In genomic region chr3:141894524-141895176, GRCh38 we compare ENCODE assay signal across 13 cellular contexts. TPM values are rescaled to one million over a fixed set of nuclear protein-coding genes. Genes with fewer than 3 reads are reported as not detected.
DNase-seq lines count a peak whose midpoint lies in the region; ATAC-seq and TF ChIP-seq lines count a peak whose summit lies in the region.
"Had no signal": no experiment of that assay in that cellular context is flagged by ENCODE, and none has a peak within 500 bp of the region (broad histone marks: within the 10 kb centered on the region; RNA-seq: fewer than 3 reads in every experiment).

No MANE protein-coding gene starts in this region.

- peaks cover 31% of the 10 kb centered on the region for H3K36me3 Mint-ChIP-seq in CD8-positive, alpha-beta T cell
- peaks cover 36% of the 10 kb centered on the region for H3K36me3 Mint-ChIP-seq in CD4-positive, alpha-beta T cell (ENCODE audit: low read depth)

- peaks cover 2% of the 10 kb centered on the region for H3K9me3 Mint-ChIP-seq in CD8-positive, alpha-beta T cell
- no peaks in the 10 kb centered on the region for H3K9me3 Mint-ChIP-seq in CD4-positive, alpha-beta T cell

- no peaks in the 10 kb centered on the region for H3K36me3 ChIP-seq in CD8-positive, alpha-beta T cell (ENCODE audit: insufficient read depth, low read length)
- H3K36me3 ChIP-seq in tibial artery: peaks cover 0 to 5% (median 0%) of the 10 kb centered on the region in 3 donors

- in situ Hi-C loops in astrocyte of the cerebellum (cut with HindIII; ENCODE audit: low sequenced_read_pairs): loop anchor here (25.0 kb wide), 1 partner anchor 307 kb away; no protein-coding TSS in a partner anchor

- H3K4me1 Mint-ChIP-seq in CD8-positive, alpha-beta T cell (ENCODE audit: low read depth): peaks cover 17% of the 10 kb centered on the region
- H3K4me1 Mint-ChIP-seq in CD4-positive, alpha-beta T cell (ENCODE audit: low read depth): peaks cover 26% of the 10 kb centered on the region

- no peak overlapping the region for H3K4me3 Mint-ChIP-seq in CD8-positive, alpha-beta T cell
- no peak overlapping the region for H3K4me3 Mint-ChIP-seq in CD4-positive, alpha-beta T cell
- H3K4me3 Mint-ChIP-seq: naive thymus-derived CD8-positive, alpha-beta T cell had no signal

- intact Hi-C loops in CD8-positive, alpha-beta T cell (cut with DNase I, micrococcal nuclease): no loop called here
- intact Hi-C loops in CD4-positive, alpha-beta T cell (cut with DNase I, micrococcal nuclease): no loop called here
- intact Hi-C loops in tibial artery (cut with DNase I; ENCODE audit: low total_unique reads): no loop called here

- no peaks in the 10 kb centered on the region for H3K4me1 ChIP-seq in CD8-positive, alpha-beta T cell (ENCODE audit: insufficient read depth, low read length)
- H3K4me1 ChIP-seq in tibial artery: peaks cover 0 to 6% (median 0%) of the 10 kb centered on the region in 4 donors

- no peak overlapping the region for H3K4me3 ChIP-seq in astrocyte of the cerebellum (ENCODE audit: low read depth, low read length)
- H3K4me3 ChIP-seq in CD8-positive, alpha-beta T cell (ENCODE audit: low read depth, low read length): no peak overlapping the region
- no peak overlapping the region for H3K4me3 ChIP-seq in tibial artery

- no peaks in the 10 kb centered on the region for H3K27me3 ChIP-seq in CD8-positive, alpha-beta T cell (ENCODE audit: insufficient read depth, low read length)
- H3K27me3 ChIP-seq in CD4-positive, alpha-beta T cell (ENCODE audit: control insufficient read depth, insufficient read depth, low read length): no peaks in the 10 kb centered on the region
- no peaks in the 10 kb centered on the region for H3K27me3 ChIP-seq in tibial artery

- TF ChIP-seq CTCF in AG09319 (IDR thresholded peaks at IDR 0.05; ENCODE audit: low read depth, low read length): no peak
- TF ChIP-seq CTCF in astrocyte of the cerebellum (IDR thresholded peaks at IDR 0.05; ENCODE audit: low read depth, low read length, missing control alignments): no peak
- no peak for TF ChIP-seq CTCF in CD8-positive, alpha-beta T cell (IDR thresholded peaks at IDR 0.05)
- no peak for TF ChIP-seq CTCF in CD4-positive, alpha-beta T cell (IDR thresholded peaks at IDR 0.05)
- no peak for TF ChIP-seq CTCF in tibial artery (IDR thresholded peaks at IDR 0.05)

- POLR2A ChIA-PET in CD8-positive, alpha-beta T cell (lab: Charles Lee): interaction anchor here (1.0 kb wide), 1 partner anchor 18 kb away, joined by 4 read pairs; the partner anchor contains the start of gene ATP1B3
- POLR2A ChIA-PET in CD4-positive, alpha-beta T cell (lab: Charles Lee): no interaction called here

- H3K27me3 Mint-ChIP-seq in CD8-positive, alpha-beta T cell (ENCODE audit: low read depth): no peaks in the 10 kb centered on the region
- no peaks in the 10 kb centered on the region for H3K27me3 Mint-ChIP-seq in CD4-positive, alpha-beta T cell
- H3K27me3 Mint-ChIP-seq: naive thymus-derived CD8-positive, alpha-beta T cell had no signal

- no peaks in the 10 kb centered on the region for H3K9me3 ChIP-seq in CD8-positive, alpha-beta T cell (ENCODE audit: low read length)
- H3K9me3 ChIP-seq in CD4-positive, alpha-beta T cell (ENCODE audit: control insufficient read depth, low read length): peaks cover under 1% of the 10 kb centered on the region
- no peaks in the 10 kb centered on the region for H3K9me3 ChIP-seq in tibial artery

- peak; percentile 61 for DNase-seq in AG09319 (ENCODE audit: extremely low read depth, low read depth)
- peak; percentile 44 for DNase-seq in LoVo (ENCODE audit: low spot score)
- peak; percentile 49 for DNase-seq in astrocyte of the cerebellum (ENCODE audit: low read depth)
- DNase-seq in kidney tubule cell (ENCODE audit: low spot score): peak; percentile 53
- no peak for DNase-seq in CD8-positive, alpha-beta T cell
- no peak for DNase-seq in CD4-positive, alpha-beta T cell
- no peak for DNase-seq in NCI-H446 treated with DMSO at 0.1 percent for 48 hours (lab: John Stamatoyannopoulos, UW)
- no peak for DNase-seq in tibial artery
- DNase-seq: cerebellar nuclear complex; COR-L47; naive thymus-derived CD8-positive, alpha-beta T cell; NCI-H526 treated with DMSO at 0.1 percent for 48 hours; T-helper 2 cell had no signal

- H3K27ac ChIP-seq in CD8-positive, alpha-beta T cell (ENCODE audit: low read depth, low read length): no peak overlapping the region
- H3K27ac ChIP-seq in CD4-positive, alpha-beta T cell (ENCODE audit: low read depth, low read length): no peak overlapping the region
- H3K27ac ChIP-seq in tibial artery: no peak overlapping the region

- no peak overlapping the region for H3K27ac Mint-ChIP-seq in CD8-positive, alpha-beta T cell
- H3K27ac Mint-ChIP-seq in CD4-positive, alpha-beta T cell: no peak overlapping the region
- H3K27ac Mint-ChIP-seq: naive thymus-derived CD8-positive, alpha-beta T cell had no signal

- no peak for ATAC-seq in CD8-positive, alpha-beta T cell
- no peak for ATAC-seq in CD4-positive, alpha-beta T cell (ENCODE audit: poor library complexity)
- ATAC-seq: naive thymus-derived CD8-positive, alpha-beta T cell had no signal

- CTCF ChIA-PET in CD8-positive, alpha-beta T cell (lab: Charles Lee): interaction anchor here (1.7 to 4.2 kb wide), 2 partner anchors 10 to 19 kb away, joined by 5 to 17 read pairs; no protein-coding TSS in a partner anchor
- CTCF ChIA-PET in CD4-positive, alpha-beta T cell (lab: Charles Lee): no interaction called here

RNA-seq across cellular contexts. Expression of gene ATP1B3, which starts 18.2 kb away (rescaled TPM):
- total RNA-seq in CD8-positive, alpha-beta T cell: 10 to 100 TPM; 64.5 to 69.5 TPM
- total RNA-seq in CD4-positive, alpha-beta T cell: 10 to 100 TPM; 22.2 to 22.5 TPM

Comparison
In these comparisons a context has a peak if more than half of its experiments do, and no peak if none do; other contexts are left out.
1. DNase-seq: peak in AG09319 (single experiment), LoVo (single experiment), astrocyte of the cerebellum (single experiment) and kidney tubule cell (single experiment); none in CD8-positive, alpha-beta T cell (0 of 7), CD4-positive, alpha-beta T cell (0 of 10), NCI-H446 treated with DMSO at 0.1 percent for 48 hours (single experiment) and tibial artery (0 of 2).